31 cellular contexts compared by ENCODE assay signal in the genomic region with DNA sequence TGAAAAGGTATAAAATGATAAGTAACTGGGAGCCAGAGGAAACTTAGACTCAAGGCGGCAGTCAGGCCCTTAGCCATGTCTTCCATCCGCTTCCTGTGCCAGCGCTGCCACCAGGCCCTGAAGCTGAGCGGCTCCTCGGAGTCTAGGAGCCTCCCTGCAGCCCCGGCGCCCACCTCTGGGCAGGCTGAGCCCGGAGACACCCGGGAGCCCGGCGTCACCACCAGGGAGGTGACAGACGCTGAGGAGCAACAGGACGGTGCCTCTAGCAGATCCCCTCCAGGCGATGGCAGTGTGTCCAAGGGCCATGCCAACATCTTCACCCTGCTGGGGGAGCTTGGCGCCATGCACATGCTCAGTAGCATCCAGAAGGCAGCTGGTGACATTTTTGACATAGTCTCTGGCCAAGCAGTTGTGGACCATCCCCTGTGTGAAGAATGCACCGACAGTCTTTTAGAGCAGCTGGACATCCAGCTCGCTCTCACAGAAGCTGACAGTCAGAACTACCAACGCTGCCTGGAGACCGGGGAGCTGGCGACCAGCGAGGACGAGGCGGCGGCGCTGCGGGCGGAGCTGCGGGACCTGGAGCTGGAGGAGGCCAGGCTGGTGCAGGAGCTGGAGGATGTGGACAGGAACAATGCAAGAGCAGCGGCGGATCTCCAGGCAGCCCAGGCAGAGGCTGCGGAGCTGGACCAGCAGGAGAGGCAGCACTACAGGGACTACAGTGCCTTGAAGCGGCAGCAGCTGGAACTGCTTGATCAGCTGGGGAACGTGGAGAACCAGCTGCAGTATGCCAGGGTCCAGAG. TPM values are rescaled to one million over a fixed set of nuclear protein-coding genes. Genes with fewer than 3 reads are reported as not detected.
DNase-seq lines count a peak whose midpoint lies in the region; ATAC-seq, FAIRE-seq and TF ChIP-seq lines count a peak whose summit lies in the region.
"Had no signal": no experiment of that assay in that cellular context is flagged by ENCODE, and none has a peak within 500 bp of the region (broad histone marks: within the 10 kb centered on the region; RNA-seq: fewer than 3 reads in every experiment).

A gene with protein sequence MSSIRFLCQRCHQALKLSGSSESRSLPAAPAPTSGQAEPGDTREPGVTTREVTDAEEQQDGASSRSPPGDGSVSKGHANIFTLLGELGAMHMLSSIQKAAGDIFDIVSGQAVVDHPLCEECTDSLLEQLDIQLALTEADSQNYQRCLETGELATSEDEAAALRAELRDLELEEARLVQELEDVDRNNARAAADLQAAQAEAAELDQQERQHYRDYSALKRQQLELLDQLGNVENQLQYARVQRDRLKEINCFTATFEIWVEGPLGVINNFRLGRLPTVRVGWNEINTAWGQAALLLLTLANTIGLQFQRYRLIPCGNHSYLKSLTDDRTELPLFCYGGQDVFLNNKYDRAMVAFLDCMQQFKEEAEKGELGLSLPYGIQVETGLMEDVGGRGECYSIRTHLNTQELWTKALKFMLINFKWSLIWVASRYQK (plus strand): TSS at position 76 of the 803 bp plus-strand sequence. CDS start 0 bp downstream, at position 76.

- H3K36me3 ChIP-seq in K562 (ENCODE audit: control insufficient read depth, insufficient read depth, low read length) (no peaks in the 10 kb centered on the region), osteoblast (ENCODE audit: insufficient read depth, low read length) (no peaks in the 10 kb centered on the region), sigmoid colon (no peaks in the 10 kb centered on the region)
- H3K36me3 ChIP-seq: heart right ventricle, spleen, WERI-Rb-1 had no signal

- TF ChIP-seq RAD21 in K562 (CRISPR knock-in tag; conservative IDR thresholded peaks at IDR 0.05 in 1 of 2, IDR thresholded peaks at IDR 0.05 in 1 of 2), result peak; percentile 41 to 82; a peak in 3 of 4 replicates

- H3K9me1 ChIP-seq in K562 (ENCODE audit: control insufficient read depth, insufficient read depth, low read length), result no peaks in the 10 kb centered on the region

- TF ChIP-seq CTCF in K562 (IDR thresholded peaks at IDR 0.05 in 2 of 3, conservative IDR thresholded peaks at IDR 0.05 in 1 of 3; ENCODE audit: insufficient read depth in 2 of 3, low read depth in 1 of 3, low read length in 3 of 3) (peak; percentile 61 to 78 (median 73)), osteoblast (IDR thresholded peaks at IDR 0.05; ENCODE audit: extremely low read depth, low read depth, low read length) (no peak), sigmoid colon (IDR thresholded peaks at IDR 0.05) (no peak)

- H3K4me3 ChIP-seq in K562 (no peak within 1 kb of the TSS), osteoblast (ENCODE audit: insufficient read depth, low read length) (no peak within 1 kb of the TSS), sigmoid colon (no peak within 1 kb of the TSS)
- H3K4me3 ChIP-seq: coronary artery, GM23248, heart right ventricle, SK-N-MC, spleen had no signal

- DNase-seq in DMS 273 (lab: John Stamatoyannopoulos, UW; ENCODE audit: unreplicated experiment), result peak; percentile 39
- DNase-seq in DMS 273 treated with DMSO at 0.1 percent for 48 hours (lab: John Stamatoyannopoulos, UW), result no peak
- DNase-seq in NCI-H1694 treated with DMSO at 0.1 percent for 48 hours (lab: John Stamatoyannopoulos, UW), result peak; percentile 68
- peak in 3 of 4 experiments; percentile 16 to 58 (median 57) for DNase-seq in K562 (ENCODE audit: extremely low read depth in 1 of 4, low spot score in 3 of 4)
- peak; percentile 6 for DNase-seq in osteoblast (ENCODE audit: insufficient read length, low spot score, missing footprints)
- DNase-seq in sigmoid colon, result no peak
- DNase-seq: 8988T; activated CD8-positive, alpha-beta memory T cell treated with anti-CD3 and anti-CD28 coated beads, Interleukin-2, amount 50 U/mL, for 48 hours; activated effector memory CD4-positive, alpha-beta T cell treated with Interleukin-2 at 50 U/mL for 16 hours; GM23248; heart right ventricle; MV-4-11; NCI-H2107; NCI-H748 treated with DMSO at 0.1 percent for 48 hours; nucleus accumbens; spleen; stimulated activated CD4-positive, alpha-beta T cell treated with anti-CD3 and anti-CD28 coated beads, Interleukin-4, amount 100 ng/mL, for 4 hours; WERI-Rb-1 had no signal

- peak within 1 kb of the TSS in 1 of 2 experiments; percentile 42; a peak in 1 of 4 replicates for H3K9ac ChIP-seq in K562 (ENCODE audit: insufficient read depth in 1 of 2, low read depth in 2 of 2, low read length in 2 of 2)
- H3K9ac ChIP-seq: GM23248 had no signal

- peaks cover 29 to 48% of the 10 kb centered on the region in 2 experiments for H3K27me3 ChIP-seq in K562 (ENCODE audit: control insufficient read depth in 2 of 2, insufficient read depth in 2 of 2, low read length in 2 of 2)
- no peaks in the 10 kb centered on the region for H3K27me3 ChIP-seq in osteoblast (ENCODE audit: insufficient read depth, low read length)
- H3K27me3 ChIP-seq in sigmoid colon, result no peaks in the 10 kb centered on the region
- H3K27me3 ChIP-seq: spleen had no signal

- no TSS peak for BruUV-seq in K562 (replicated peaks; lab: Mats Ljungman, UMichigan)

- CTCF ChIA-PET in K562 (lab: Yijun Ruan, JAX; ENCODE audit: low intra/inter-chr PET ratio), result interaction anchor here (0.5 to 1.8 kb wide), 5 partner anchors 40 to 80 kb away, joined by 3 to 12 read pairs (median 3); no protein-coding TSS in a partner anchor

- H3K27ac ChIP-seq in K562 (ENCODE audit: extremely low read depth, low read depth, low read length) (no peak within 1 kb of the TSS), osteoblast (ENCODE audit: low read depth, low read length) (no peak within 1 kb of the TSS), sigmoid colon (no peak within 1 kb of the TSS)
- H3K27ac ChIP-seq: coronary artery, GM23248, heart right ventricle, SK-N-MC, spleen, WERI-Rb-1 had no signal

- H2AFZ ChIP-seq in K562 (ENCODE audit: low read depth, low read length) (peak within 1 kb of the TSS; percentile 32; the same call in 1 of the 2 replicates), osteoblast (ENCODE audit: low read length) (no peak within 1 kb of the TSS)
- H2AFZ ChIP-seq: GM23248 had no signal

- TF ChIP-seq EP300 in K562 (IDR thresholded peaks at IDR 0.05; ENCODE audit: low read length) (no peak), sigmoid colon (IDR thresholded peaks at IDR 0.05) (no peak)

- peak; percentile 70 for FAIRE-seq in K562 (lab: Jason Lieb, UNC)

- H3K4me1 ChIP-seq in K562 (replicated peaks in 1 of 2; ENCODE audit: control insufficient read depth in 2 of 2, insufficient read depth in 2 of 2, low read length in 2 of 2) (peaks cover 3 to 9% of the 10 kb centered on the region in 2 experiments; a peak in 2 of 5 replicates), osteoblast (ENCODE audit: insufficient read depth, low read length) (no peaks in the 10 kb centered on the region), sigmoid colon (no peaks in the 10 kb centered on the region)
- H3K4me1 ChIP-seq: heart right ventricle, spleen had no signal

- in situ Hi-C loops in K562 (cut with MboI), result no loop called here

- H3K79me2 ChIP-seq in K562 (ENCODE audit: control insufficient read depth, insufficient read depth, low read length), result no peaks in the 10 kb centered on the region
- H3K79me2 ChIP-seq in osteoblast (ENCODE audit: insufficient read depth, low read length), result no peaks in the 10 kb centered on the region

- H3K9me3 ChIP-seq in K562 (replicated peaks; ENCODE audit: control insufficient read depth, insufficient read depth, low read depth, low read length), result no peaks in the 10 kb centered on the region
- no peaks in the 10 kb centered on the region for H3K9me3 ChIP-seq in osteoblast (ENCODE audit: low read depth, low read length)
- no peaks in the 10 kb centered on the region for H3K9me3 ChIP-seq in sigmoid colon
- H3K9me3 ChIP-seq: heart right ventricle, spleen had no signal

- TF ChIP-seq POLR2A in K562 (conservative IDR thresholded peaks at IDR 0.05), result no peak
- no peak for TF ChIP-seq POLR2A in sigmoid colon (IDR thresholded peaks at IDR 0.05)

- H3K4me2 ChIP-seq in K562 (ENCODE audit: insufficient read depth, low read length), result peak within 1 kb of the TSS; percentile 46
- no peak within 1 kb of the TSS for H3K4me2 ChIP-seq in osteoblast (ENCODE audit: insufficient read depth, low read length)

- H4K20me1 ChIP-seq in K562 (replicated peaks; ENCODE audit: control insufficient read depth, insufficient read depth, low read length), result no peaks in the 10 kb centered on the region
- H4K20me1 ChIP-seq in osteoblast (ENCODE audit: insufficient read depth, low read length), result no peaks in the 10 kb centered on the region

- intact Hi-C loops in K562 (cut with micrococcal nuclease), result loop anchor here (1.0 to 5.0 kb wide), 3 partner anchors 34 to 347 kb away; no protein-coding TSS in a partner anchor
- intact Hi-C loops in sigmoid colon (cut with DNase I), result no loop called here

- ATAC-seq in K562 (peak; percentile 96), GM19467 (IDR thresholded peaks at IDR 0.05; ENCODE audit: unreplicated experiment) (no peak), HG02588 (IDR thresholded peaks at IDR 0.05; ENCODE audit: unreplicated experiment) (no peak)
- ATAC-seq: left lobe of liver, Panc1 had no signal

- POLR2A ChIA-PET in K562 (lab: Yijun Ruan, JAX), result interaction anchor here (0.6 to 1.8 kb wide), 8 partner anchors 10 to 317 kb away, joined by 3 to 5 read pairs (median 3); a partner anchor contains a TSS

- WGBS in K562 (ENCODE audit: insufficient coverage, low coverage, missing lambda C conversion rate), result 5% methylated on average over 32 of the region's 33 CpGs
- WGBS in sigmoid colon, 2 donors, result 90 to 92% methylated on average over 33 of the region's 33 CpGs

TF ChIP-seq in K562, 482 proteins besides CTCF, POLR2A, EP300 and RAD21 (continues in another document):
- TF ChIP-seq CTBP1 (IDR thresholded peaks at IDR 0.05; ENCODE audit: borderline replicate concordance) (peak; percentile 55; the same call in 1 of the 2 replicates), ZNF583 (CRISPR knock-in tag; IDR thresholded peaks at IDR 0.05) (no peak)

RNA-seq across cellular contexts. Expression of the gene that starts here (rescaled TPM):
- not detected in 2 replicates for total RNA-seq in K562 (2011; cell fraction: chromatin; rRNA removed; ENCODE audit: low replicate concordance)
- not detected in 2 replicates for total RNA-seq in K562 (2011; cell fraction: nucleolus; rRNA removed)
- not detected in 2 replicates for total RNA-seq in K562 (2011; cell fraction: nucleoplasm; rRNA removed)
- total RNA-seq in K562 (2014; rRNA removed), result not detected in 2 replicates
- not detected in 2 replicates for total RNA-seq in K562 (2014; rRNA removed; fragmentation: Illumina TruSeq; extraction: Trizol)
- not detected in 2 replicates for total RNA-seq in K562 (2015; rRNA removed; fragmentation: Illumina TruSeq; extraction: Trizol)
- not detected in 2 replicates for total RNA-seq in K562 (2021)
- not detected in 2 replicates for polyA plus RNA-seq in K562 (2011; rRNA removed)
- not detected in 2 replicates for polyA plus RNA-seq in K562 (2011; cell fraction: cytosol; rRNA removed)
- not detected in 2 replicates for polyA plus RNA-seq in K562 (2011; cell fraction: nucleus; rRNA removed)
- not detected in 2 replicates for polyA plus RNA-seq in K562 (2012)
- not detected in 2 replicates for polyA plus RNA-seq in K562 (2014; fragmentation: Illumina TruSeq; extraction: Trizol)
- polyA plus RNA-seq in K562 (2014; fragmentation: Nextera tagmentation; extraction: Ambion mirVana), result not detected
- polyA plus RNA-seq in K562 (2014; rRNA removed), result not detected in 2 replicates
- not detected in 2 replicates for polyA minus RNA-seq in K562 (2011; rRNA and poly(A)+ RNA removed)
- not detected in 2 replicates for polyA minus RNA-seq in K562 (2011; cell fraction: cytosol; rRNA and poly(A)+ RNA removed)
- not detected in 2 replicates for polyA minus RNA-seq in K562 (2011; cell fraction: nucleus; rRNA and poly(A)+ RNA removed)
- total RNA-seq in osteoblast, result not detected in 2 replicates
- total RNA-seq in sigmoid colon, result not detected
- polyA plus RNA-seq in sigmoid colon, result not detected
- total RNA-seq: G401; GM23248; heart right ventricle; HT-29; left lobe of liver; mesothelial cell of epicardium; renal cortical epithelial cell; spleen; T-helper 2 cell treated with Interferon-gamma antibody and Interleukin-4, amounts not matched to agents 100 ng/mL and 5 ng/mL, for 36 hours; urinary bladder had no signal
- polyA plus RNA-seq: BJ, GM23248, heart right ventricle, spleen, urinary bladder had no signal

Comparison
In these comparisons a context has a peak if more than half of its experiments do, and no peak if none do; other contexts are left out.
1. DNase-seq: peak in DMS 273 (single experiment) and NCI-H1694 treated with DMSO at 0.1 percent for 48 hours (single experiment); none in DMS 273 treated with DMSO at 0.1 percent for 48 hours (single experiment) and sigmoid colon (single experiment).
2. Peak in DNase-seq, ATAC-seq and H3K4me2 ChIP-seq in K562; RNA of the gene not detected or under 1 TPM.
3. Peak in DNase-seq in osteoblast; RNA of the gene not detected or under 1 TPM.
4. CTCF ChIP-seq: peak in K562 (3 of 3); none in osteoblast (single experiment) and sigmoid colon (0 of 4).